26 cellular contexts compared by ENCODE assay signal in the genomic region with DNA sequence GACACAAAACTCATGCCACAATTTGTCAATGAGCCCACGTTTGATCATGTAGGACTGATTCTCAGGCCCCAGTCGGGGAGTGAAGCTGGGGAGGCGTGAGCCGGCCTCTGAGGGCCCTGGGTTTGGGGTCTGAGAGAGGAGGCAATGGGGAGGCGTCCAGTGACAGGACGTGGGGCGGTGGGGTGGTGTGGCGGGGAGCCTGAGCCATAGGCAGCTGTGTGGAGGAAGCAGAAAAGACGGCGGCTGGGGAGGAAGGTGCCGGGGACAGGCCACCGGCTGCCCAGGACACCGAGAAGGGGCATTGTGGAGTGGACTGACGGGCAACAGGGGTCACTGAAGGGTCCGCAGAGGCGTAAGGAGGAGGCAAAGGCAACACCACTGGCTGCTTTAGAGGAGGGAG. TPM values are rescaled to one million over a fixed set of nuclear protein-coding genes. Genes with fewer than 3 reads are reported as not detected.
DNase-seq lines count a peak whose midpoint lies in the region; FAIRE-seq and TF ChIP-seq lines count a peak whose summit lies in the region.
"Had no signal": no experiment of that assay in that cellular context is flagged by ENCODE, and none has a peak within 500 bp of the region (broad histone marks: within the 10 kb centered on the region; RNA-seq: fewer than 3 reads in every experiment).

No MANE protein-coding gene starts in this region.

- no peak overlapping the region for H2BK20ac ChIP-seq in H1 (ENCODE audit: low read length)

- H3K23ac ChIP-seq in H1 (ENCODE audit: insufficient read length), result no peak overlapping the region

- no peak overlapping the region for H3K4me3 Mint-ChIP-seq in Calu3 (ENCODE audit: low read depth, unreplicated experiment)
- peak overlapping the region; percentile 68 for H3K4me3 Mint-ChIP-seq in neural crest cell
- H3K4me3 Mint-ChIP-seq: CD14-positive monocyte; CD4-positive, alpha-beta T cell; CD8-positive, alpha-beta memory T cell had no signal

- H2AK5ac ChIP-seq in H1 (ENCODE audit: low read depth, low read length), result no peak overlapping the region

- DNase-seq in Calu3, result no peak
- DNase-seq in NT2/D1 (ENCODE audit: low read depth, low spot score), result no peak
- DNase-seq in H1 (ENCODE audit: low read depth in 1 of 2, low spot score in 2 of 2), result no peak
- no peak for DNase-seq in neural crest cell (ENCODE audit: low read depth, low spot score)
- no peak for DNase-seq in activated gamma-delta T cell (lab: John Stamatoyannopoulos, UW)
- DNase-seq in NCI-H1105 (lab: John Stamatoyannopoulos, UW), result no peak
- DNase-seq in KBM-7, result no peak
- DNase-seq: 8988T; ACHN; AML-193; BE2C; CD4-positive, alpha-beta T cell; CD8-positive, alpha-beta memory T cell; DMS53; DMS79 treated with DMSO at 0.1 percent for 48 hours; GF-D8; GOT3; H7; HCEC 1CT had no signal

- H3K18ac ChIP-seq in H1 (ENCODE audit: extremely low read depth, low read length), result 0 out of 2 replicates have a peak overlapping the region, but pooled peaks have one; percentile 6

- H3K4me3 ChIP-seq in NT2/D1 (ENCODE audit: insufficient read length, low read depth), result no peak overlapping the region
- H3K4me3 ChIP-seq in H1 (ENCODE audit: extremely low read depth in 1 of 4, insufficient read depth in 2 of 4, low read depth in 3 of 4, low read length in 4 of 4), result no peak overlapping the region
- H3K4me3 ChIP-seq: A549; BLaER1 treated with 17β-estradiol and CSF1 and Interleukin-3, amounts not matched to agents 10 nM and 100 nM had no signal

- H4K5ac ChIP-seq in H1 (ENCODE audit: insufficient read length, low read depth, low read length), result no peak overlapping the region

- H3K27me3 ChIP-seq in NT2/D1 (ENCODE audit: insufficient read depth, insufficient read length), result peaks cover 17% of the 10 kb centered on the region
- no peaks in the 10 kb centered on the region; a peak in 1 of 7 replicates for H3K27me3 ChIP-seq in H1 (replicated peaks in 1 of 4; ENCODE audit: control insufficient read depth in 3 of 4, extremely low read depth in 1 of 4, insufficient read depth in 3 of 4, low read length in 3 of 4)
- H3K27me3 ChIP-seq: BE2C; BLaER1 treated with 17β-estradiol and CSF1 and Interleukin-3, amounts not matched to agents 10 nM and 100 nM had no signal

- H3K9me3 ChIP-seq in NT2/D1 (ENCODE audit: insufficient read depth, low read length) (no peaks in the 10 kb centered on the region), H1 (ENCODE audit: insufficient read depth in 2 of 2, low read depth in 1 of 2, low read length in 1 of 2) (no peaks in the 10 kb centered on the region)
- H3K9me3 ChIP-seq: A549; BE2C; BLaER1 treated with 17β-estradiol and CSF1 and Interleukin-3, amounts not matched to agents 10 nM and 100 nM had no signal

- H3K9me3 Mint-ChIP-seq in Calu3 (ENCODE audit: low read depth, unreplicated experiment) (no peaks in the 10 kb centered on the region), neural crest cell (no peaks in the 10 kb centered on the region)
- H3K9me3 Mint-ChIP-seq: CD4-positive, alpha-beta T cell; CD8-positive, alpha-beta memory T cell had no signal

- no peaks in the 10 kb centered on the region for H3K79me2 ChIP-seq in H1 (ENCODE audit: control insufficient read depth in 1 of 2, insufficient read depth in 2 of 2, low read length in 2 of 2)

- TF ChIP-seq POLR2A in H1 (IDR thresholded peaks at IDR 0.05; ENCODE audit: control extremely low read depth in 1 of 2, low read depth in 2 of 2, low read length in 2 of 2), result no peak

- H3K56ac ChIP-seq in H1 (replicated peaks; ENCODE audit: insufficient read length, low read depth, low read length), result no peak overlapping the region

- peak overlapping the region; percentile 1; the same call in 1 of the 2 replicates for H2BK15ac ChIP-seq in H1 (ENCODE audit: low read length)

- H2BK120ac ChIP-seq in H1 (replicated peaks; ENCODE audit: low read depth, low read length), result no peak overlapping the region

- FAIRE-seq in H1 (lab: Jason Lieb, UNC), result no peak
- FAIRE-seq: A549, GM12891, GM18507 had no signal

- peaks cover 39% of the 10 kb centered on the region for H3K4me1 ChIP-seq in NT2/D1 (ENCODE audit: insufficient read depth, insufficient read length)
- peaks cover 0 to 19% (median 12%) of the 10 kb centered on the region in 4 experiments; a peak in 6 of 7 replicates for H3K4me1 ChIP-seq in H1 (replicated peaks in 1 of 4; ENCODE audit: control insufficient read depth in 3 of 4, insufficient read depth in 4 of 4, low read length in 3 of 4)
- H3K4me1 ChIP-seq: A549, BE2C had no signal

- WGBS in H1 (ENCODE audit: extremely low coverage in 1 of 2, insufficient coverage in 1 of 2, insufficient read length in 1 of 2, insufficient replicate concordance in 2 of 2, low coverage in 1 of 2, low lambda C conversion rate in 2 of 2, missing lambda C conversion rate in 1 of 2), 2 experiments, result 94% methylated on average over 8 of the region's 16 CpGs; no CpG with 5 or more reads in 1 of the 2 experiments

- TF ChIP-seq RAD21 in H1 (IDR thresholded peaks at IDR 0.05 in 1 of 2, conservative IDR thresholded peaks at IDR 0.05 in 1 of 2; ENCODE audit: low read depth in 2 of 2, low read length in 2 of 2), result no peak

- H2BK5ac ChIP-seq in H1 (ENCODE audit: low read depth, low read length), result no peak overlapping the region

- intact Hi-C loops in Calu3 (cut with micrococcal nuclease; ENCODE audit: unreplicated experiment), result no loop called here

- in situ Hi-C loops in KBM-7 (cut with MboI; ENCODE audit: low pct_unique_long_range_greater_than_20kb, low sequenced_read_pairs), result no loop called here

- H4K8ac ChIP-seq in H1 (ENCODE audit: extremely low read depth, insufficient read depth, low read length), result no peak overlapping the region; the same call in 1 of the 2 replicates

- H3K36me3 ChIP-seq in NT2/D1 (ENCODE audit: insufficient read depth, insufficient read length, low read length), result peaks cover 26% of the 10 kb centered on the region
- peaks cover 4 to 22% (median 12%) of the 10 kb centered on the region in 4 experiments; a peak in 6 of 8 replicates for H3K36me3 ChIP-seq in H1 (ENCODE audit: control insufficient read depth in 2 of 4, insufficient read depth in 4 of 4, low read length in 3 of 4)

- H3K79me1 ChIP-seq in H1 (ENCODE audit: low read depth, low read length), result no peaks in the 10 kb centered on the region; the same call in 1 of the 2 replicates

- no TSS peak for BruUV-seq in Calu3 (replicated peaks; lab: Mats Ljungman, UMichigan)

- H3K4ac ChIP-seq in H1 (replicated peaks; ENCODE audit: insufficient read length, low read depth, low read length), result no peak overlapping the region

- H3K9ac ChIP-seq in NT2/D1 (ENCODE audit: insufficient read length, low read depth) (peak overlapping the region; percentile 27), H1 (replicated peaks in 1 of 4; ENCODE audit: extremely low read depth in 1 of 4, low read depth in 3 of 4, low read length in 3 of 4) (no peak overlapping the region)

- CTCF ChIA-PET in Calu3 (lab: Charles Lee) (interaction anchor here (1.3 kb wide), 1 partner anchor 9 kb away, joined by 3 read pairs; no protein-coding TSS in a partner anchor), H1 (lab: Charles Lee; ENCODE audit: partially characterized antibody) (interaction anchor here (1.2 to 113.1 kb wide), 10 partner anchors 15 to 241 kb away, joined by 3 to 7248 read pairs (median 9); partner anchors contain the start of genes ASIC4, DES, GMPPA and SPEG)

- peaks cover 3% of the 10 kb centered on the region; the same call in 1 of the 2 replicates for H3K23me2 ChIP-seq in H1 (ENCODE audit: low read depth, low read length)

- POLR2A ChIA-PET in H1 (lab: Charles Lee; ENCODE audit: partially characterized antibody), result interaction anchor here (1.0 to 1.6 kb wide), 3 partner anchors 30 to 71 kb away, joined by 3 read pairs; no protein-coding TSS in a partner anchor

- H3K27ac Mint-ChIP-seq in Calu3 (ENCODE audit: unreplicated experiment) (peak overlapping the region; percentile 70), neural crest cell (ENCODE audit: unreplicated experiment) (peak overlapping the region; percentile 62)
- H3K27ac Mint-ChIP-seq: CD14-positive monocyte; CD4-positive, alpha-beta T cell had no signal

- TF ChIP-seq CTCF in Calu3 (IDR thresholded peaks at IDR 0.05; ENCODE audit: unreplicated experiment) (no peak), H1 (IDR thresholded peaks at IDR 0.05; ENCODE audit: control extremely low read depth in 1 of 3, insufficient read depth in 1 of 3, low read depth in 1 of 3, low read length in 3 of 3) (no peak), neural crest cell (conservative IDR thresholded peaks at IDR 0.05) (no peak)

- H3K4me2 ChIP-seq in H1 (ENCODE audit: insufficient read depth in 1 of 2, low read depth in 2 of 2, low read length in 2 of 2), result no peak overlapping the region
- H3K4me2 ChIP-seq: A549 had no signal

- H3K27ac ChIP-seq in H1 (ENCODE audit: low read depth, low read length), result no peak overlapping the region
- H3K27ac ChIP-seq: A549; BLaER1 treated with 17β-estradiol and CSF1 and Interleukin-3, amounts not matched to agents 10 nM and 100 nM had no signal

- 0 out of 2 replicates have a peak overlapping the region, but pooled peaks have one; percentile 75 for H2BK12ac ChIP-seq in H1 (ENCODE audit: low read depth, low read length)

- H3K36me3 Mint-ChIP-seq in Calu3 (ENCODE audit: insufficient read depth, unreplicated experiment), result peaks cover 40% of the 10 kb centered on the region
- no peaks in the 10 kb centered on the region for H3K36me3 Mint-ChIP-seq in neural crest cell (ENCODE audit: low read depth)
- H3K36me3 Mint-ChIP-seq: CD14-positive monocyte had no signal

- no peak for TF ChIP-seq EP300 in H1 (IDR thresholded peaks at IDR 0.05; ENCODE audit: borderline replicate concordance in 1 of 2, low read depth in 2 of 2, low read length in 2 of 2)

- peaks cover 19% of the 10 kb centered on the region for H3K4me1 Mint-ChIP-seq in Calu3 (ENCODE audit: low read depth, unreplicated experiment)
- H3K4me1 Mint-ChIP-seq in neural crest cell, result peaks cover 27% of the 10 kb centered on the region
- H3K4me1 Mint-ChIP-seq: CD14-positive monocyte had no signal

- peaks cover 4 to 7% of the 10 kb centered on the region in 2 experiments for H4K20me1 ChIP-seq in H1 (replicated peaks in 1 of 2; ENCODE audit: control insufficient read depth in 1 of 2, insufficient read depth in 2 of 2, low read length in 2 of 2)

- no peak overlapping the region for H4K91ac ChIP-seq in H1 (replicated peaks; ENCODE audit: insufficient read length, low read length)

- H2AFZ ChIP-seq in H1 (ENCODE audit: low read length), result no peak overlapping the region

- H3K14ac ChIP-seq in H1 (ENCODE audit: insufficient read length), result no peak overlapping the region

- H3K27me3 Mint-ChIP-seq in Calu3 (ENCODE audit: unreplicated experiment) (peaks cover 27% of the 10 kb centered on the region), neural crest cell (ENCODE audit: low read depth) (peaks cover 13% of the 10 kb centered on the region)

RNA-seq across cellular contexts. Expression of gene CHPF, which starts 7.2 kb away (rescaled TPM):
- total RNA-seq in Calu3 (2022) (139 and 141 TPM in 2 replicates), neural crest cell (27.0 and 30.0 TPM in 2 replicates)
- 62.9 and 68.1 TPM in 2 replicates for total RNA-seq in H1 (2021; fragmentation: NEBNext Ultra II Directional; extraction: Animal tissue kit (Norgen Biotek cat#: 25700))
- polyA plus RNA-seq in H1 (2011; rRNA removed), result 67.3 and 103 TPM in 2 replicates
- polyA plus RNA-seq in H1 (2011; cell fraction: cytosol; rRNA removed), result 61.7 TPM
- 76.8 TPM for polyA plus RNA-seq in H1 (2011; cell fraction: nucleus; rRNA removed)
- polyA plus RNA-seq in H1 (2012, experiment 1 of 2), result 33.7 to 59.5 TPM (median 55.7 TPM) in 4 replicates
- polyA plus RNA-seq in H1 (2012, experiment 2 of 2), result 62.7 TPM
- polyA plus RNA-seq in H1 (2013, experiment 1 of 2), result 107 TPM
- 107 TPM for polyA plus RNA-seq in H1 (2013, experiment 2 of 2)
- 17.3 and 20.9 TPM in 2 replicates for polyA minus RNA-seq in H1 (2011; rRNA and poly(A)+ RNA removed)
- polyA minus RNA-seq in H1 (2011; cell fraction: cytosol; rRNA and poly(A)+ RNA removed), result 62.2 TPM
- 38.8 TPM for polyA minus RNA-seq in H1 (2011; cell fraction: nucleus; rRNA and poly(A)+ RNA removed)

RNA-seq across cellular contexts. Expression of gene TMEM198, which starts 7.4 kb away (rescaled TPM):
- total RNA-seq in Calu3 (2022) (5.2 and 5.9 TPM in 2 replicates), neural crest cell (15.7 and 16.4 TPM in 2 replicates)
- total RNA-seq in H1 (2021; fragmentation: NEBNext Ultra II Directional; extraction: Animal tissue kit (Norgen Biotek cat#: 25700)), result 10.2 and 11.0 TPM in 2 replicates
- polyA plus RNA-seq in H1 (2011; rRNA removed), result 10.4 and 15.4 TPM in 2 replicates
- polyA plus RNA-seq in H1 (2011; cell fraction: cytosol; rRNA removed), result 10.0 TPM
- polyA plus RNA-seq in H1 (2011; cell fraction: nucleus; rRNA removed), result 19.0 TPM
- 7.6 to 11.7 TPM (median 9.4 TPM) in 4 replicates for polyA plus RNA-seq in H1 (2012, experiment 1 of 2)
- 13.6 TPM for polyA plus RNA-seq in H1 (2012, experiment 2 of 2)
- 8.4 TPM for polyA plus RNA-seq in H1 (2013, experiment 1 of 2)
- polyA plus RNA-seq in H1 (2013, experiment 2 of 2), result 8.2 TPM
- polyA minus RNA-seq in H1 (2011; rRNA and poly(A)+ RNA removed), result 4.3 and 6.1 TPM in 2 replicates
- polyA minus RNA-seq in H1 (2011; cell fraction: cytosol; rRNA and poly(A)+ RNA removed), result 7.5 TPM
- polyA minus RNA-seq in H1 (2011; cell fraction: nucleus; rRNA and poly(A)+ RNA removed), result 5.6 TPM
- polyA plus RNA-seq: CD14-positive monocyte; CD8-positive, alpha-beta memory T cell had no signal

RNA-seq across cellular contexts. Expression of gene ASIC4, which starts 22.1 kb away (rescaled TPM):
- total RNA-seq in Calu3 (2022) (0.17 TPM in 1 of 2 replicates, not detected in the other), neural crest cell (1.0 and 1.5 TPM in 2 replicates)
- 0.19 and 0.22 TPM in 2 replicates for total RNA-seq in H1 (2021; fragmentation: NEBNext Ultra II Directional; extraction: Animal tissue kit (Norgen Biotek cat#: 25700))
- 0.12 and 0.30 TPM in 2 replicates for polyA plus RNA-seq in H1 (2011; rRNA removed)
- polyA plus RNA-seq in H1 (2011; cell fraction: cytosol; rRNA removed), result 0.18 TPM
- polyA plus RNA-seq in H1 (2011; cell fraction: nucleus; rRNA removed), result 0.96 TPM
- polyA plus RNA-seq in H1 (2012, experiment 1 of 2), result 0.11 to 0.42 TPM (median 0.36 TPM) in 3 of 4 replicates, not detected in the other
- 0.05 TPM for polyA plus RNA-seq in H1 (2012, experiment 2 of 2)
- polyA plus RNA-seq in H1 (2013, experiment 1 of 2), result 0.06 TPM
- polyA plus RNA-seq in H1 (2013, experiment 2 of 2), result 0.13 TPM
- polyA minus RNA-seq in H1 (2011; rRNA and poly(A)+ RNA removed), result 0.12 and 0.22 TPM in 2 replicates
- polyA minus RNA-seq in H1 (2011; cell fraction: cytosol; rRNA and poly(A)+ RNA removed), result not detected
- polyA minus RNA-seq in H1 (2011; cell fraction: nucleus; rRNA and poly(A)+ RNA removed), result 0.50 TPM
- total RNA-seq: CD8-positive, alpha-beta memory T cell; Daoy; G401 had no signal
- polyA plus RNA-seq: CD14-positive monocyte; CD8-positive, alpha-beta memory T cell had no signal

RNA-seq across cellular contexts. Expression of gene OBSL1, which starts 34.9 kb away (rescaled TPM):
- 65.9 and 76.5 TPM in 2 replicates for total RNA-seq in Calu3 (2022)
- total RNA-seq in H1 (2021; fragmentation: NEBNext Ultra II Directional; extraction: Animal tissue kit (Norgen Biotek cat#: 25700)), result 127 and 135 TPM in 2 replicates
- polyA plus RNA-seq in H1 (2011; rRNA removed), result 116 and 205 TPM in 2 replicates
- 171 TPM for polyA plus RNA-seq in H1 (2011; cell fraction: cytosol; rRNA removed)
- polyA plus RNA-seq in H1 (2011; cell fraction: nucleus; rRNA removed), result 776 TPM
- polyA plus RNA-seq in H1 (2012, experiment 1 of 2), result 105 to 168 TPM (median 164 TPM) in 4 replicates
- polyA plus RNA-seq in H1 (2012, experiment 2 of 2), result 108 TPM
- 76.8 TPM for polyA plus RNA-seq in H1 (2013, experiment 1 of 2)
- polyA plus RNA-seq in H1 (2013, experiment 2 of 2), result 67.6 TPM
- 64.9 and 94.5 TPM in 2 replicates for polyA minus RNA-seq in H1 (2011; rRNA and poly(A)+ RNA removed)
- polyA minus RNA-seq in H1 (2011; cell fraction: cytosol; rRNA and poly(A)+ RNA removed), result 91.4 TPM
- 160 TPM for polyA minus RNA-seq in H1 (2011; cell fraction: nucleus; rRNA and poly(A)+ RNA removed)
- 122 and 123 TPM in 2 replicates for total RNA-seq in neural crest cell
- polyA plus RNA-seq: CD14-positive monocyte; CD8-positive, alpha-beta memory T cell had no signal

RNA-seq across cellular contexts. Expression of gene INHA, which starts 35.7 kb away (rescaled TPM):
- total RNA-seq in Calu3 (2022) (0.80 and 0.83 TPM in 2 replicates), neural crest cell (0.50 TPM in 1 of 2 replicates, not detected in the other)
- 0.65 and 0.73 TPM in 2 replicates for total RNA-seq in H1 (2021; fragmentation: NEBNext Ultra II Directional; extraction: Animal tissue kit (Norgen Biotek cat#: 25700))
- polyA plus RNA-seq in H1 (2011; rRNA removed), result 2.7 and 4.3 TPM in 2 replicates
- polyA plus RNA-seq in H1 (2011; cell fraction: cytosol; rRNA removed), result 3.2 TPM
- 11.1 TPM for polyA plus RNA-seq in H1 (2011; cell fraction: nucleus; rRNA removed)
- 0.77 to 3.2 TPM (median 2.1 TPM) in 4 replicates for polyA plus RNA-seq in H1 (2012, experiment 1 of 2)
- polyA plus RNA-seq in H1 (2012, experiment 2 of 2), result 0.54 TPM
- 0.61 TPM for polyA plus RNA-seq in H1 (2013, experiment 1 of 2)
- polyA plus RNA-seq in H1 (2013, experiment 2 of 2), result 0.57 TPM
- 0.22 and 0.41 TPM in 2 replicates for polyA minus RNA-seq in H1 (2011; rRNA and poly(A)+ RNA removed)
- not detected for polyA minus RNA-seq in H1 (2011; cell fraction: cytosol; rRNA and poly(A)+ RNA removed)
- polyA minus RNA-seq in H1 (2011; cell fraction: nucleus; rRNA and poly(A)+ RNA removed), result 1.1 TPM
- total RNA-seq: CD4-positive, alpha-beta T cell; CD8-positive, alpha-beta memory T cell had no signal
- polyA plus RNA-seq: CD14-positive monocyte; CD8-positive, alpha-beta memory T cell had no signal
